Comparison of ENCODE assay signal across 9 cellular contexts in the genomic region with DNA sequence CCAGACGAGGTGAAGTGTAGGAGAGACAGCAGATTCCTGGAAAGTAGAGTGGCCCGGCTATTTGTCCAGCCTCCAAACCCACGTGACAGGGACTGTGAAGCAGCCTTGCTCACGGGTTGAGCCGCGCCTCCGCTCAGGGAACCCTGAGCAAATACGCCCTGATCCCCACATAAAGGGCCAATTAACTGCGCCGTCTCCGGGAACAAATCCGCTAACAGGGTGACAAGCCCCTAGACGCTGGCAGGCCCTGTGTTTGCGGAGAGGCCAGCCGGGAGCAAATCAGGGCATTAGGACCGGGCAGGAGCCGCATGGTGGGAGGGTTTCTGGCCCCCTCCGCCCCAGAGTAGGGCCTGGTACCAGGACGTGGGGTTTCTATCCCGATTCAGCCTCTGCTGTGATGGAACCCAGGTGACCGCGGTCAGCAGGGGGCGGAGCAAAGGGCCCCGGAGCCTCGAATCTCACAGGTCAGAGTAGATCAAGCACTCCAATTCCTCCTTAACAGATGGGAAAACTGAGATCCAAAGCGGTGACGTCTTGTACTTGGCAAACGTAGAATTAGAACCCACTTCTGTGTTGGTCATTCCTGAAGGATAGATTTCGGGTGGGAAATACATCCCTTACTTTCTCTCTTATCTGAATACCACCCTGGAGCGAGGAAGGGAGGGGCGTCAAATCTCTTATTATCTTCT. TPM values are rescaled to one million over a fixed set of nuclear protein-coding genes. Genes with fewer than 3 reads are reported as not detected.
A peak's percentile ranks its signal among the peaks of the same experiment; 100 is the strongest.
DNase-seq lines count a peak whose midpoint lies in the region; ATAC-seq and TF ChIP-seq lines count a peak whose summit lies in the region.
"Had no signal": no experiment of that assay in that cellular context is flagged by ENCODE, and none has a peak within 500 bp of the region (broad histone marks: within the 10 kb centered on the region; RNA-seq: fewer than 3 reads in every experiment).

No MANE protein-coding gene starts in this region.

- H3K27me3 ChIP-seq in lower lobe of right lung (ENCODE audit: low read depth) (peaks cover 80% of the 10 kb centered on the region), aorta (ENCODE audit: control insufficient read depth in 1 of 2, insufficient read depth in 2 of 2, low read length in 1 of 2) (no peaks in the 10 kb centered on the region)

- TF ChIP-seq CTCF in coronary artery (IDR thresholded peaks at IDR 0.05): no peak
- no peak for TF ChIP-seq CTCF in lower lobe of right lung (IDR thresholded peaks at IDR 0.05)

- peaks cover 47% of the 10 kb centered on the region for H3K4me1 ChIP-seq in lower lobe of right lung
- no peaks in the 10 kb centered on the region for H3K4me1 ChIP-seq in aorta (ENCODE audit: control insufficient read depth in 1 of 2, insufficient read depth in 2 of 2, low read length in 2 of 2)

- peak; percentile 59 for DNase-seq in activated effector memory CD4-positive, alpha-beta T cell treated with anti-CD3 and anti-CD28 coated beads, Interleukin-2, amount 50 U/mL, for 16 hours
- no peak for DNase-seq in activated effector memory CD4-positive, alpha-beta T cell treated with Interleukin-2 at 50 U/mL for 16 hours
- DNase-seq in coronary artery (ENCODE audit: low spot score) (peak; percentile 71), lower lobe of right lung (peak; percentile 65), aorta (no peak), SIG-M5 treated with dmso at 0.1 percent for 504 hours (lab: John Stamatoyannopoulos, UW; ENCODE audit: unreplicated experiment) (no peak)
- DNase-seq in activated T-cell treated with anti-CD3 and anti-CD28 coated beads, Interleukin-2, amount 50 U/mL, for 24 hours: no peak

- no peaks in the 10 kb centered on the region for H3K36me3 Mint-ChIP-seq in activated T-cell treated with anti-CD3 and anti-CD28 coated beads, Interleukin-2, amount 50 U/mL, for 24 hours (ENCODE audit: low read depth)

- ATAC-seq in lower lobe of right lung: peak; percentile 55 to 76
- peak; percentile 70 for ATAC-seq in aorta (ENCODE audit: low FRiP score)
- no peak for ATAC-seq in HG02970 (IDR thresholded peaks at IDR 0.05; ENCODE audit: low FRiP score, unreplicated experiment)

- H3K9me3 ChIP-seq in lower lobe of right lung: no peaks in the 10 kb centered on the region
- no peaks in the 10 kb centered on the region for H3K9me3 ChIP-seq in aorta (ENCODE audit: control insufficient read depth, low read length)

- intact Hi-C loops in lower lobe of right lung (cut with DNase I) (no loop called here), aorta (cut with DNase I) (no loop called here)

- H3K27ac ChIP-seq in coronary artery (no peak overlapping the region), lower lobe of right lung (no peak overlapping the region), aorta (ENCODE audit: low read depth in 1 of 2, low read length in 2 of 2) (no peak overlapping the region)
- H3K27ac ChIP-seq: C4-2B had no signal

- H3K27me3 Mint-ChIP-seq in activated T-cell treated with anti-CD3 and anti-CD28 coated beads, Interleukin-2, amount 50 U/mL, for 24 hours: peaks cover 84% of the 10 kb centered on the region

- H3K36me3 ChIP-seq in lower lobe of right lung (no peaks in the 10 kb centered on the region), aorta (ENCODE audit: control insufficient read depth in 1 of 2, insufficient read depth in 2 of 2, low read length in 1 of 2) (no peaks in the 10 kb centered on the region)

- H3K4me3 Mint-ChIP-seq in activated T-cell treated with anti-CD3 and anti-CD28 coated beads, Interleukin-2, amount 50 U/mL, for 24 hours: no peak overlapping the region

- H3K9me3 Mint-ChIP-seq in activated T-cell treated with anti-CD3 and anti-CD28 coated beads, Interleukin-2, amount 50 U/mL, for 24 hours: no peaks in the 10 kb centered on the region

- H3K4me1 Mint-ChIP-seq in activated T-cell treated with anti-CD3 and anti-CD28 coated beads, Interleukin-2, amount 50 U/mL, for 24 hours (ENCODE audit: low read depth): peaks cover 38% of the 10 kb centered on the region

- no peak overlapping the region for H3K27ac Mint-ChIP-seq in activated T-cell treated with anti-CD3 and anti-CD28 coated beads, Interleukin-2, amount 50 U/mL, for 24 hours

- H3K4me3 ChIP-seq in coronary artery (peak overlapping the region; percentile 54), lower lobe of right lung (peak overlapping the region; percentile 42), aorta (ENCODE audit: low read length in 2 of 2) (peak overlapping the region in 1 of 2 donors; percentile 33)

- WGBS in aorta, 2 donors: 1% methylated on average over 31 of the region's 31 CpGs

RNA-seq across cellular contexts. Expression of gene ROBO3, which starts 2.0 kb away (rescaled TPM):
- total RNA-seq in lower lobe of right lung (11.3 TPM), aorta (10 to 100 TPM; 15.7 to 63.0 TPM)
- polyA plus RNA-seq in aorta: 10 to 100 TPM in 1 of 2 donors, 1 to 10 TPM in 1; 2.1 to 19.7 TPM

RNA-seq across cellular contexts. Expression of gene ROBO4, which starts 34.4 kb away (rescaled TPM):
- total RNA-seq in lower lobe of right lung (58.3 TPM), aorta (10 to 100 TPM; 19.7 to 41.9 TPM)
- 1 to 10 TPM; 2.4 to 2.8 TPM for polyA plus RNA-seq in aorta

RNA-seq across cellular contexts. Expression of gene HEPN1, which starts 55.8 kb away (rescaled TPM):
- not detected for total RNA-seq in lower lobe of right lung
- total RNA-seq in aorta: under 1 TPM in 1 of 2 donors, not detected in 1; 0.51 TPM
- not detected for polyA plus RNA-seq in aorta

Comparison
In these comparisons a context has a peak if more than half of its experiments do, and no peak if none do; other contexts are left out.
1. DNase-seq: peak in activated effector memory CD4-positive, alpha-beta T cell treated with anti-CD3 and anti-CD28 coated beads, Interleukin-2, amount 50 U/mL, for 16 hours (single experiment), coronary artery (single experiment) and lower lobe of right lung (single experiment); none in activated effector memory CD4-positive, alpha-beta T cell treated with Interleukin-2 at 50 U/mL for 16 hours (single experiment), aorta (0 of 2), activated T-cell treated with anti-CD3 and anti-CD28 coated beads, Interleukin-2, amount 50 U/mL, for 24 hours (single experiment) and SIG-M5 treated with dmso at 0.1 percent for 504 hours (single experiment).